Comparison of ENCODE assay signal across 1 cellular context in genomic region chr6:12011276-12012112, GRCh38.
TF ChIP-seq lines count a peak whose summit lies in the region.

No MANE protein-coding gene starts in this region.

TF ChIP-seq in SK-N-SH, 30 proteins besides CTCF, POLR2A, EP300 and RAD21 (continued from another document):
- TF ChIP-seq, protein P1, sequence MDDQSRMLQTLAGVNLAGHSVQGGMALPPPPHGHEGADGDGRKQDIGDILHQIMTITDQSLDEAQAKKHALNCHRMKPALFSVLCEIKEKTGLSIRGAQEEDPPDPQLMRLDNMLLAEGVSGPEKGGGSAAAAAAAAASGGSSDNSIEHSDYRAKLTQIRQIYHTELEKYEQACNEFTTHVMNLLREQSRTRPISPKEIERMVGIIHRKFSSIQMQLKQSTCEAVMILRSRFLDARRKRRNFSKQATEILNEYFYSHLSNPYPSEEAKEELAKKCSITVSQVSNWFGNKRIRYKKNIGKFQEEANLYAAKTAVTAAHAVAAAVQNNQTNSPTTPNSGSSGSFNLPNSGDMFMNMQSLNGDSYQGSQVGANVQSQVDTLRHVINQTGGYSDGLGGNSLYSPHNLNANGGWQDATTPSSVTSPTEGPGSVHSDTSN (IDR thresholded peaks at IDR 0.05): peak; percentile 45
- TF ChIP-seq YY1 (IDR thresholded peaks at IDR 0.05; ENCODE audit: low read depth) (no peak), MEF2A (IDR thresholded peaks at IDR 0.05; ENCODE audit: borderline replicate concordance, low read depth) (0 out of 2 replicates have a peak, but pooled peaks have one; percentile 9), TEAD4 (IDR thresholded peaks at IDR 0.05; ENCODE audit: borderline replicate concordance, insufficient read depth) (no peak; the same call in 1 of the 2 replicates), FOXM1 (IDR thresholded peaks at IDR 0.05; ENCODE audit: low read depth) (no peak), GATA2 (CRISPR knock-in tag; IDR thresholded peaks at IDR 0.05) (no peak), SIN3A (IDR thresholded peaks at IDR 0.05; ENCODE audit: borderline replicate concordance, low read depth, low read length) (peak; percentile 33; the same call in 1 of the 2 replicates), RCOR1 (IDR thresholded peaks at IDR 0.05; ENCODE audit: low read length) (no peak), ELF1 (IDR thresholded peaks at IDR 0.05) (peak; percentile 31; the same call in 1 of the 2 replicates), RFX5 (IDR thresholded peaks at IDR 0.05; ENCODE audit: low read length) (no peak), REST (IDR thresholded peaks at IDR 0.05; ENCODE audit: low read depth, low read length) (no peak), POLR2AphosphoS5 (IDR thresholded peaks at IDR 0.05; ENCODE audit: low read depth, low read length) (no peak), EZH2phosphoT487 (IDR thresholded peaks at IDR 0.05; ENCODE audit: borderline replicate concordance, low read depth) (no peak), NFIC (IDR thresholded peaks at IDR 0.05; ENCODE audit: borderline replicate concordance) (no peak), NRF1 (IDR thresholded peaks at IDR 0.05; ENCODE audit: low read depth, low read length) (no peak)
- TF ChIP-seq, protein P2, sequence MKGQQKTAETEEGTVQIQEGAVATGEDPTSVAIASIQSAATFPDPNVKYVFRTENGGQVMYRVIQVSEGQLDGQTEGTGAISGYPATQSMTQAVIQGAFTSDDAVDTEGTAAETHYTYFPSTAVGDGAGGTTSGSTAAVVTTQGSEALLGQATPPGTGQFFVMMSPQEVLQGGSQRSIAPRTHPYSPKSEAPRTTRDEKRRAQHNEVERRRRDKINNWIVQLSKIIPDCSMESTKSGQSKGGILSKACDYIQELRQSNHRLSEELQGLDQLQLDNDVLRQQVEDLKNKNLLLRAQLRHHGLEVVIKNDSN (IDR thresholded peaks at IDR 0.05; ENCODE audit: borderline replicate concordance, low read depth): peak; percentile 78
